In genomic region chr16:67000384-67001158, GRCh38 we compare ENCODE assay signal across 8 cellular contexts.
A peak's percentile ranks its signal among the peaks of the same experiment; 100 is the strongest.
DNase-seq lines count a peak whose midpoint lies in the region; ATAC-seq lines count a peak whose summit lies in the region.

No MANE protein-coding gene starts in this region.

- no peaks in the 10 kb centered on the region for H3K9me3 Mint-ChIP-seq in effector memory CD8-positive, alpha-beta T cell
- H3K9me3 Mint-ChIP-seq in stimulated activated memory B cell treated with anti-CD40 and anti-IgM and Interleukin-4, amounts not matched to agents 10 μg/mL and 1 μg/mL and 100 μg/mL, for 72 hours: no peaks in the 10 kb centered on the region

- H3K27ac Mint-ChIP-seq in effector memory CD8-positive, alpha-beta T cell: peak overlapping the region; percentile 52 to 54
- H3K27ac Mint-ChIP-seq in stimulated activated memory B cell treated with anti-CD40 and anti-IgM and Interleukin-4, amounts not matched to agents 10 μg/mL and 1 μg/mL and 100 μg/mL, for 72 hours: peak overlapping the region; percentile 14

- DNase-seq in EH (ENCODE audit: low read depth): peak; percentile 41
- peak; percentile 11 for DNase-seq in NCI-H2107 treated with DMSO at 0.1 percent for 48 hours (lab: John Stamatoyannopoulos, UW; ENCODE audit: unreplicated experiment)
- peak; percentile 81 for DNase-seq in activated CD8-positive, alpha-beta memory T cell treated with anti-CD3 and anti-CD28 coated beads for 24 hours
- DNase-seq in effector memory CD8-positive, alpha-beta T cell: peak; percentile 33 to 51 (median 44)
- peak; percentile 66 for DNase-seq in middle frontal gyrus (ENCODE audit: extremely low spot score, low spot score)

- H3K27me3 Mint-ChIP-seq in effector memory CD8-positive, alpha-beta T cell: no peaks in the 10 kb centered on the region
- no peaks in the 10 kb centered on the region for H3K27me3 Mint-ChIP-seq in stimulated activated memory B cell treated with anti-CD40 and anti-IgM and Interleukin-4, amounts not matched to agents 10 μg/mL and 1 μg/mL and 100 μg/mL, for 72 hours

- peak; percentile 77 for ATAC-seq in effector memory CD8-positive, alpha-beta T cell (replicated peaks)
- peak; percentile 79 for ATAC-seq in stimulated activated memory B cell treated with anti-CD40 and anti-IgM and Interleukin-4, amounts not matched to agents 10 μg/mL and 1 μg/mL and 100 μg/mL, for 72 hours
- ATAC-seq in GM19328 (IDR thresholded peaks at IDR 0.05; ENCODE audit: unreplicated experiment) (no peak), HG02970 (IDR thresholded peaks at IDR 0.05; ENCODE audit: low FRiP score, unreplicated experiment) (no peak)

- H3K4me3 Mint-ChIP-seq in effector memory CD8-positive, alpha-beta T cell: peak overlapping the region; percentile 58 to 62
- H3K4me3 Mint-ChIP-seq in stimulated activated memory B cell treated with anti-CD40 and anti-IgM and Interleukin-4, amounts not matched to agents 10 μg/mL and 1 μg/mL and 100 μg/mL, for 72 hours: peak overlapping the region; percentile 81

- peaks cover 3% of the 10 kb centered on the region for H3K36me3 Mint-ChIP-seq in effector memory CD8-positive, alpha-beta T cell (ENCODE audit: insufficient read depth)
- H3K36me3 Mint-ChIP-seq in stimulated activated memory B cell treated with anti-CD40 and anti-IgM and Interleukin-4, amounts not matched to agents 10 μg/mL and 1 μg/mL and 100 μg/mL, for 72 hours: peaks cover 6% of the 10 kb centered on the region

- peaks cover 15 to 18% of the 10 kb centered on the region in 2 donors for H3K4me1 Mint-ChIP-seq in effector memory CD8-positive, alpha-beta T cell (ENCODE audit: low read depth in 2 of 2)
- H3K4me1 Mint-ChIP-seq in stimulated activated memory B cell treated with anti-CD40 and anti-IgM and Interleukin-4, amounts not matched to agents 10 μg/mL and 1 μg/mL and 100 μg/mL, for 72 hours: peaks cover 16% of the 10 kb centered on the region

Comparison
In these comparisons a context has a peak if more than half of its experiments do, and no peak if none do; other contexts are left out.
1. DNase-seq: peak in every context shown above with its lines; median percentile 81 in activated CD8-positive, alpha-beta memory T cell treated with anti-CD3 and anti-CD28 coated beads for 24 hours; 66 in middle frontal gyrus; 44 in effector memory CD8-positive, alpha-beta T cell; 41 in EH; 11 in NCI-H2107 treated with DMSO at 0.1 percent for 48 hours.
2. ATAC-seq: peak in effector memory CD8-positive, alpha-beta T cell (single experiment) and stimulated activated memory B cell treated with anti-CD40 and anti-IgM and Interleukin-4, amounts not matched to agents 10 μg/mL and 1 μg/mL and 100 μg/mL, for 72 hours (single experiment); none in GM19328 (single experiment) and HG02970 (single experiment).